In the genomic region with DNA sequence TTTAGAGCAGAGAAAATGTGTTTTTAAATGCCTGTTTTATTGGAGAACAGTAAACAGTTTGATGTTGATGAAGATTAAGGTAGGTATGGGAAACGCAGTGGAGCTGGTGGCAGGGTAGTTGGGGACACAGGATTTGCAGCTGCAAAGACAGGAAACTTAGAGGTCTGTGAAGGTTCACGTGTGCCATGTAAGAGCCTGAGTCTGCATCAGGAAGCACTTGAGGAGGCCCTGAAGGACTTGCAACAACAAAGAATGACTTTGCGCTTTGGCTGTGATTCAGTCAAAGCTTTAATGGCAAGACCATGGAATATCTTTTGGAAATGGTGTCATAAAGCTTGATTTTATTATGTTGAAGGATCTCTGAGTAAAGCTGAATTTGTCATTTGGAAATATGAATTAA, we compare ENCODE assay signal across 28 cellular contexts.
"Had no signal": no experiment of that assay in that cellular context is flagged by ENCODE, and none has a peak within 500 bp of the region (broad histone marks: within the 10 kb centered on the region; RNA-seq: fewer than 3 reads in every experiment).

No MANE protein-coding gene starts in this region.

- DNase-seq: activated B cell treated with CpG ODN at 0.5 μM for 24 hours; activated CD4-positive, alpha-beta memory T cell treated with anti-CD3 and anti-CD28 coated beads, Interleukin-2, amount 10 ng/mL, durations not matched to agents 7 days and 5 days; activated CD4-positive, alpha-beta T cell treated with anti-CD3 and anti-CD28 coated beads for 1 hour; activated CD4-positive, alpha-beta T cell treated with anti-CD3 and anti-CD28 coated beads for 48 hours; activated CD8-positive, alpha-beta memory T cell treated with anti-CD3 and anti-CD28 coated beads for 24 hours; activated CD8-positive, alpha-beta memory T cell treated with anti-CD3 and anti-CD28 coated beads, Interleukin-2, amount 10 ng/mL, durations not matched to agents 7 days and 5 days; activated CD8-positive, alpha-beta memory T cell treated with anti-CD3 and anti-CD28 coated beads, Interleukin-2, amount 50 U/mL, for 48 hours; activated effector memory CD4-positive, alpha-beta T cell treated with Interleukin-2 at 50 U/mL for 16 hours; activated naive CD4-positive, alpha-beta T cell treated with anti-CD3 and anti-CD28 coated beads, Interleukin-2, amount 50 U/mL, for 16 hours; activated naive CD8-positive, alpha-beta T cell treated with anti-CD3 and anti-CD28 coated beads for 36 hours; activated T-cell treated with anti-CD3 and anti-CD28 coated beads, Interleukin-2, amount 50 U/mL, for 48 hours; amniotic stem cell; aorta; brain microvascular endothelial cell; central memory CD4-positive, alpha-beta T cell; NCI-H1105; NCI-H1417 treated with DMSO at 0.1 percent for 48 hours; NCI-H187 treated with DMSO at 0.1 percent for 48 hours; NCI-H2081; NCI-H345; NCI-H524 treated with DMSO at 0.1 percent for 48 hours; PC-3; Peyer's patch; RPMI8226; SHP77 treated with DMSO at 0.1 percent for 48 hours; SK-N-SH had no signal

- H3K36me3 ChIP-seq: brain microvascular endothelial cell, Peyer's patch, SJSA1 had no signal

- H3K9me3 ChIP-seq: Peyer's patch, SJSA1, SK-N-SH had no signal

- H3K4me3 ChIP-seq: Peyer's patch, SJSA1 had no signal

- H3K27me3 ChIP-seq: brain microvascular endothelial cell, Peyer's patch, SJSA1 had no signal

- H3K27ac ChIP-seq: brain microvascular endothelial cell, KMS-11, Peyer's patch, SJSA1 had no signal

- H3K4me1 ChIP-seq: Peyer's patch, SJSA1 had no signal

- ATAC-seq: activated CD8-positive, alpha-beta memory T cell treated with anti-CD3 and anti-CD28 coated beads, Interleukin-2, amount 10 ng/mL, durations not matched to agents 7 days and 5 days; PC-3 had no signal
